Comparison of ENCODE assay signal across 18 cellular contexts in genomic region chr15:28113426-28114113, GRCh38. TPM values are rescaled to one million over a fixed set of nuclear protein-coding genes. Genes with fewer than 3 reads are reported as not detected.
"Had no signal": no experiment of that assay in that cellular context is flagged by ENCODE, and none has a peak within 500 bp of the region (broad histone marks: within the 10 kb centered on the region; RNA-seq: fewer than 3 reads in every experiment).

No MANE protein-coding gene starts in this region.

- ATAC-seq: activated CD4-positive, alpha-beta T cell treated with anti-CD3 and anti-CD28 coated beads for 36 hours; activated CD8-positive, alpha-beta memory T cell treated with anti-CD3 and anti-CD28 coated beads, Interleukin-2, amount 10 ng/mL, durations not matched to agents 7 days and 5 days; activated naive CD8-positive, alpha-beta T cell treated with anti-CD3 and anti-CD28 coated beads, Interleukin-2, amount 50 U/mL, for 24 hours; activated T-helper 17 cell treated with anti-CD3 and anti-CD28 coated beads, Interleukin-2, amount 50 U/mL, for 72 hours; naive thymus-derived CD8-positive, alpha-beta T cell; stimulated activated naive CD8-positive, alpha-beta T cell treated with anti-CD3 and anti-CD28 coated beads, Interleukin-15, amount 100 ng/mL, for 72 hours; WTC11 had no signal

- H3K27ac Mint-ChIP-seq: activated CD4-positive, alpha-beta T cell treated with anti-CD3 and anti-CD28 coated beads for 36 hours; activated CD8-positive, alpha-beta memory T cell treated with anti-CD3 and anti-CD28 coated beads, Interleukin-2, amount 10 ng/mL, durations not matched to agents 7 days and 5 days; activated naive CD8-positive, alpha-beta T cell treated with anti-CD3 and anti-CD28 coated beads, Interleukin-2, amount 50 U/mL, for 24 hours; activated T-helper 17 cell treated with anti-CD3 and anti-CD28 coated beads, Interleukin-2, amount 50 U/mL, for 72 hours; dendritic cell treated with granulocyte-macrophage colony-stimulating factor and Interleukin-4, amounts not matched to agents 40 ng/mL and 50 ng/mL, for 4 days; stimulated activated naive CD8-positive, alpha-beta T cell treated with anti-CD3 and anti-CD28 coated beads, Interleukin-15, amount 100 ng/mL, for 72 hours; T-helper 2 cell treated with Interferon-gamma antibody and Interleukin-4, amounts not matched to agents 5 μg/mL and 100 μg/mL, for 36 hours; WTC11 had no signal

- H3K4me1 Mint-ChIP-seq: activated CD4-positive, alpha-beta T cell treated with anti-CD3 and anti-CD28 coated beads for 36 hours; activated CD8-positive, alpha-beta memory T cell treated with anti-CD3 and anti-CD28 coated beads, Interleukin-2, amount 10 ng/mL, durations not matched to agents 7 days and 5 days; activated naive CD8-positive, alpha-beta T cell treated with anti-CD3 and anti-CD28 coated beads, Interleukin-2, amount 50 U/mL, for 24 hours; activated T-helper 17 cell treated with anti-CD3 and anti-CD28 coated beads, Interleukin-2, amount 50 U/mL, for 72 hours; naive thymus-derived CD8-positive, alpha-beta T cell; stimulated activated naive CD8-positive, alpha-beta T cell treated with anti-CD3 and anti-CD28 coated beads, Interleukin-15, amount 100 ng/mL, for 72 hours had no signal

- H3K9me3 Mint-ChIP-seq: activated naive CD8-positive, alpha-beta T cell treated with anti-CD3 and anti-CD28 coated beads, Interleukin-2, amount 50 U/mL, for 24 hours; activated T-helper 17 cell treated with anti-CD3 and anti-CD28 coated beads, Interleukin-2, amount 50 U/mL, for 72 hours; dendritic cell treated with granulocyte-macrophage colony-stimulating factor and Interleukin-4, amounts not matched to agents 40 ng/mL and 50 ng/mL, for 4 days; naive thymus-derived CD8-positive, alpha-beta T cell; stimulated activated naive CD8-positive, alpha-beta T cell treated with anti-CD3 and anti-CD28 coated beads, Interleukin-15, amount 100 ng/mL, for 72 hours; T-helper 2 cell treated with Interferon-gamma antibody and Interleukin-4, amounts not matched to agents 5 μg/mL and 100 μg/mL, for 36 hours; WTC11 had no signal

- DNase-seq: activated CD4-positive, alpha-beta T cell treated with anti-CD3 and anti-CD28 coated beads for 36 hours; activated CD4-positive, alpha-beta T cell treated with anti-CD3 and anti-CD28 coated beads, Interleukin-2, amount 50 U/mL, for 48 hours; activated CD8-positive, alpha-beta memory T cell treated with anti-CD3 and anti-CD28 coated beads, Interleukin-2, amount 10 ng/mL, durations not matched to agents 7 days and 5 days; activated naive CD4-positive, alpha-beta T cell treated with Interleukin-2 at 50 U/mL for 16 hours; activated naive CD8-positive, alpha-beta T cell treated with anti-CD3 and anti-CD28 coated beads, Interleukin-2, amount 50 U/mL, for 24 hours; activated T-cell treated with anti-CD3 and anti-CD28 coated beads, Interleukin-2, amount 50 U/mL, for 1 hour; effector CD8-positive, alpha-beta T cell; esophagus squamous epithelium; mesenchymal stem cell; naive thymus-derived CD8-positive, alpha-beta T cell; retina; SK-N-SH; stimulated activated naive CD8-positive, alpha-beta T cell treated with anti-CD3 and anti-CD28 coated beads, Interleukin-15, amount 100 ng/mL, for 72 hours had no signal

- H3K4me3 Mint-ChIP-seq: activated CD4-positive, alpha-beta T cell treated with anti-CD3 and anti-CD28 coated beads for 36 hours; activated CD8-positive, alpha-beta memory T cell treated with anti-CD3 and anti-CD28 coated beads, Interleukin-2, amount 10 ng/mL, durations not matched to agents 7 days and 5 days; activated naive CD8-positive, alpha-beta T cell treated with anti-CD3 and anti-CD28 coated beads, Interleukin-2, amount 50 U/mL, for 24 hours; activated T-helper 17 cell treated with anti-CD3 and anti-CD28 coated beads, Interleukin-2, amount 50 U/mL, for 72 hours; dendritic cell treated with granulocyte-macrophage colony-stimulating factor and Interleukin-4, amounts not matched to agents 40 ng/mL and 50 ng/mL, for 4 days; naive thymus-derived CD8-positive, alpha-beta T cell; stimulated activated naive CD8-positive, alpha-beta T cell treated with anti-CD3 and anti-CD28 coated beads, Interleukin-15, amount 100 ng/mL, for 72 hours; T-helper 2 cell treated with Interferon-gamma antibody and Interleukin-4, amounts not matched to agents 5 μg/mL and 100 μg/mL, for 36 hours; WTC11 had no signal

- H3K27me3 Mint-ChIP-seq: activated CD4-positive, alpha-beta T cell treated with anti-CD3 and anti-CD28 coated beads for 36 hours; activated CD8-positive, alpha-beta memory T cell treated with anti-CD3 and anti-CD28 coated beads, Interleukin-2, amount 10 ng/mL, durations not matched to agents 7 days and 5 days; activated naive CD8-positive, alpha-beta T cell treated with anti-CD3 and anti-CD28 coated beads, Interleukin-2, amount 50 U/mL, for 24 hours; activated T-helper 17 cell treated with anti-CD3 and anti-CD28 coated beads, Interleukin-2, amount 50 U/mL, for 72 hours; naive thymus-derived CD8-positive, alpha-beta T cell; stimulated activated naive CD8-positive, alpha-beta T cell treated with anti-CD3 and anti-CD28 coated beads, Interleukin-15, amount 100 ng/mL, for 72 hours had no signal

RNA-seq across cellular contexts. Expression of gene OCA2, which starts 14.5 kb away (rescaled TPM):
- total RNA-seq: activated CD4-positive, alpha-beta T cell treated with anti-CD3 and anti-CD28 coated beads for 36 hours; activated CD8-positive, alpha-beta memory T cell treated with anti-CD3 and anti-CD28 coated beads, Interleukin-2, amount 10 ng/mL, durations not matched to agents 7 days and 5 days; activated T-helper 17 cell treated with anti-CD3 and anti-CD28 coated beads, Interleukin-2, amount 50 U/mL, for 72 hours; fibroblast of villous mesenchyme; naive thymus-derived CD8-positive, alpha-beta T cell had no signal
- polyA plus RNA-seq: naive thymus-derived CD8-positive, alpha-beta T cell had no signal
